Comparison of ENCODE assay signal across 9 cellular contexts in the genomic region with DNA sequence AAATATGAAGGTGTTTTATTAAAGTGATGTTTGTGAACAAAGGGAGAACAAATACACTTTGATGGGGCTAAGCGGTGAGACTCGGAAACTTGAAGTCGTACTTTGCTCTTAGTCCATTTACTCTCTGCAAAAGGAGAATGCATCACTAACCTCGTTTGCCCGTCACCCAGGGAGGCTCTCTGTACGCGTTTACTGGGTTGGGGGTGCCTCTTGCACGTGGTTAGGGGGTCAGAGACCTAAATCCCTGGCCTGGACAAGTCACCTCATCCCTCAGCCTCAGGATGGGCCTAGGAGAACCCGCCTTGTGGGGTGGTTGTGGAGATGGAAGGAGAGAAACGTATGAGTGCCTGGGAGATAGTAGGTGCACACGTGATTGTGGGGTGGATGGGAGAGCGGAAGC. TPM values are rescaled to one million over a fixed set of nuclear protein-coding genes. Genes with fewer than 3 reads are reported as not detected.
DNase-seq lines count a peak whose midpoint lies in the region; ATAC-seq, FAIRE-seq and TF ChIP-seq lines count a peak whose summit lies in the region.
"Had no signal": no experiment of that assay in that cellular context is flagged by ENCODE, and none has a peak within 500 bp of the region (broad histone marks: within the 10 kb centered on the region; RNA-seq: fewer than 3 reads in every experiment).

No MANE protein-coding gene starts in this region.

- H3K4me2 ChIP-seq in A549, result peak overlapping the region; percentile 75

- no peak for TF ChIP-seq POLR2A in A549 (IDR thresholded peaks at IDR 0.05; ENCODE audit: low read length)

- DNase-seq in A549 (ENCODE audit: low read depth in 1 of 2, low spot score in 1 of 2) (no peak), HL-60 (ENCODE audit: low read depth in 1 of 2, low spot score in 1 of 2) (no peak), astrocyte of the spinal cord (ENCODE audit: low read depth, low spot score) (no peak), ecto neural progenitor cell (ENCODE audit: low spot score) (no peak), midbrain (lab: John Stamatoyannopoulos, UW) (no peak), retina (no peak), NCI-H2107 (lab: John Stamatoyannopoulos, UW) (no peak)

- no peak for TF ChIP-seq RAD21 in A549 (conservative IDR thresholded peaks at IDR 0.05 in 1 of 2, IDR thresholded peaks at IDR 0.05 in 1 of 2)

- 59% methylated on average over 12 of the region's 12 CpGs for WGBS in A549 (ENCODE audit: missing lambda C conversion rate)

- in situ Hi-C loops in astrocyte of the spinal cord (cut with HindIII; ENCODE audit: low sequenced_read_pairs), result no loop called here

- H3K27ac ChIP-seq in A549 (peak overlapping the region; percentile 63 to 81), HL-60 (replicated peaks) (peak overlapping the region; percentile 11; the same call in 1 of the 2 replicates), muscle layer of colon (ENCODE audit: low read depth, low read length) (peak overlapping the region; percentile 53)

- TF ChIP-seq EP300 in A549 (IDR thresholded peaks at IDR 0.05), result no peak

- H3K9me3 ChIP-seq in A549, result no peaks in the 10 kb centered on the region
- H3K9me3 ChIP-seq in muscle layer of colon (ENCODE audit: low read length), result no peaks in the 10 kb centered on the region

- H3K4me3 ChIP-seq in A549 (peak overlapping the region; percentile 26; the same call in 1 of the 3 replicates), HL-60 (replicated peaks; ENCODE audit: insufficient read depth, low read length) (no peak overlapping the region), astrocyte of the spinal cord (ENCODE audit: low read depth, low read length) (peak overlapping the region; percentile 1), muscle layer of colon (ENCODE audit: low read depth in 1 of 2, low read length in 2 of 2) (peak overlapping the region in 1 of 2 donors; percentile 28)

- H3K27me3 ChIP-seq in HL-60 (ENCODE audit: insufficient read depth, poor library complexity, severe bottlenecking) (no peaks in the 10 kb centered on the region), muscle layer of colon (ENCODE audit: control insufficient read depth in 1 of 2, insufficient read depth in 2 of 2, low read length in 2 of 2) (no peaks in the 10 kb centered on the region)

- ATAC-seq in A549, result no peak

- H3K4me1 ChIP-seq in A549, result peaks cover 20% of the 10 kb centered on the region; the same call in 2 of the 3 replicates
- H3K4me1 ChIP-seq in muscle layer of colon (ENCODE audit: insufficient read depth, low read length), result peaks cover 16% of the 10 kb centered on the region

- CTCF ChIA-PET in A549 (lab: Yijun Ruan, JAX), result interaction anchor here (1.1 to 3.7 kb wide), 5 partner anchors 20 to 268 kb away, joined by 3 to 37 read pairs (median 3); no protein-coding TSS in a partner anchor

- H3K9ac ChIP-seq in muscle layer of colon (ENCODE audit: low read length), result no peak overlapping the region

- no peak for FAIRE-seq in A549 (lab: Jason Lieb, UNC)
- FAIRE-seq: HTR-8/SVneo had no signal

- POLR2A ChIA-PET in A549 (lab: Yijun Ruan, JAX), result interaction anchor here (0.9 to 1.5 kb wide), 4 partner anchors 56 to 270 kb away, joined by 3 to 8 read pairs (median 5); a partner anchor contains a TSS

- H3K36me3 ChIP-seq in muscle layer of colon (ENCODE audit: insufficient read depth, low read length), result no peaks in the 10 kb centered on the region

- TF ChIP-seq CTCF in A549 (IDR thresholded peaks at IDR 0.05) (no peak), HL-60 (IDR thresholded peaks at IDR 0.05; ENCODE audit: insufficient read depth, low read length) (no peak), astrocyte of the spinal cord (IDR thresholded peaks at IDR 0.05; ENCODE audit: low read depth, low read length) (no peak)

TF ChIP-seq in A549, 52 proteins besides CTCF, POLR2A, EP300 and RAD21:
- TF ChIP-seq RNF2 (IDR thresholded peaks at IDR 0.05; ENCODE audit: borderline replicate concordance, low read depth), result no peak
- TF ChIP-seq, protein P1, sequence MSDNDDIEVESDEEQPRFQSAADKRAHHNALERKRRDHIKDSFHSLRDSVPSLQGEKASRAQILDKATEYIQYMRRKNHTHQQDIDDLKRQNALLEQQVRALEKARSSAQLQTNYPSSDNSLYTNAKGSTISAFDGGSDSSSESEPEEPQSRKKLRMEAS (IDR thresholded peaks at IDR 0.05), result 0 out of 2 replicates have a peak, but pooled peaks have one; percentile 1
- TF ChIP-seq, protein P2, sequence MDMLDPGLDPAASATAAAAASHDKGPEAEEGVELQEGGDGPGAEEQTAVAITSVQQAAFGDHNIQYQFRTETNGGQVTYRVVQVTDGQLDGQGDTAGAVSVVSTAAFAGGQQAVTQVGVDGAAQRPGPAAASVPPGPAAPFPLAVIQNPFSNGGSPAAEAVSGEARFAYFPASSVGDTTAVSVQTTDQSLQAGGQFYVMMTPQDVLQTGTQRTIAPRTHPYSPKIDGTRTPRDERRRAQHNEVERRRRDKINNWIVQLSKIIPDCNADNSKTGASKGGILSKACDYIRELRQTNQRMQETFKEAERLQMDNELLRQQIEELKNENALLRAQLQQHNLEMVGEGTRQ (IDR thresholded peaks at IDR 0.05), result no peak
- TF ChIP-seq RARB (CRISPR knock-in tag; IDR thresholded peaks at IDR 0.05), result no peak

RNA-seq across cellular contexts. Expression of a gene that starts 0.8 kb away (rescaled TPM):
- polyA plus RNA-seq in A549 (2011; rRNA removed) (24.6 and 26.4 TPM in 2 replicates), A549 (2017; fragmentation: RNase III; extraction: RNeasy Plus Mini Kit Qiagen cat#74134 plus additional on column Dnase treatment) (17.5 to 17.6 TPM (median 17.5 TPM) in 3 replicates)
- polyA plus RNA-seq in A549 (2012; cell fraction: cytosol; rRNA removed), result 21.7 and 24.8 TPM in 2 replicates
- 25.5 and 33.5 TPM in 2 replicates for polyA plus RNA-seq in A549 (2012; cell fraction: nucleus; rRNA removed)
- polyA minus RNA-seq in A549 (2011; rRNA and poly(A)+ RNA removed), result 11.0 and 15.1 TPM in 2 replicates

RNA-seq across cellular contexts. Expression of a gene that starts 40.1 kb away (rescaled TPM):
- polyA plus RNA-seq in A549 (2011; rRNA removed) (not detected in 2 replicates), A549 (2017; fragmentation: RNase III; extraction: RNeasy Plus Mini Kit Qiagen cat#74134 plus additional on column Dnase treatment) (not detected in 3 replicates)
- not detected in 2 replicates for polyA plus RNA-seq in A549 (2012; cell fraction: cytosol; rRNA removed)
- polyA plus RNA-seq in A549 (2012; cell fraction: nucleus; rRNA removed), result not detected in 2 replicates
- not detected in 2 replicates for polyA minus RNA-seq in A549 (2011; rRNA and poly(A)+ RNA removed)

Comparison
In these comparisons a context has a peak if more than half of its experiments do, and no peak if none do; other contexts are left out.
1. H3K27ac ChIP-seq: peak in every context shown above with its lines; median percentile 72 in A549; 53 in muscle layer of colon; 11 in HL-60.